1 cellular context compared by ENCODE assay signal in the genomic region with DNA sequence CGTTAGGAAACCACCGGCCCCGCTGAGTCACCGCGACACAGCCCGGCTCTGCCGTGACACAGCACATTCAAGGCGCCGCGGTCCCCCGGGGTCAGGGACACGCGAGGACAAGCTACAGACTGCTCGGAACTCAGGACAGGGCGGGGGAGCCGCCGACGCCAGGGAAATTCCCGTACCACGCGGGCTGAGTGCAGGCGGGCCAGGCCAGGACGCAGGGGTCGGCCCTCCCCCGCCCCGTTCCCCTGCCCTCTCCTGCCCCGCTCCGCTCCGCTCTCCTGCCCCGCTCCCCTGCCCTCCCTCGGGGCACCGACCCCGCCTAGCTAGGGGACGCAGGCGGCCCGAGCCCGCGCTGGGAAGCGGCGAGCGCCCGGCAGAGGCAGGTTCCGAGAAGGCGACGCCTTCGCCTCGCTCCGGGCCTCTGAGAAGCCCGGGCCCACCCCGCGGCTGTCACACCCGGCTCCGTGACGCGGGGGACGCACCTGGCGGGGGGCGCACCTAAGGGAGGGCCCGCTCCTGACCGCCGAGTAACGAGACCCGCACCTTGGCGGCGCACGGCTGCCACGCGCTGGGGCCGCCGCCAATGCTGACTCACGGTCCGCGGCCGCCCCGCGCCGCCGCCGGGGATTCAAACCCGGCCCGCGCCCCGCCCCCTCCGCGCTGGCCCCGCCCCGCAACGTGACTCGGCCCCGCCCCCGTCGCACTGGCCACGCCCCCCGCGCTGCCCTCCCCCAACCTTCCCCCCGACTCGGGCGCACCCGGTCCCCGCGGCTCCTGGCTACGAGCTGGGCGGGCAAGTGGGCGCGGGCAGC.
TF ChIP-seq lines count a peak whose summit lies in the region.

No MANE protein-coding gene starts in this region.

TF ChIP-seq in K562, 482 proteins besides CTCF, POLR2A, EP300 and RAD21 (continued from another document and continues in another):
- TF ChIP-seq MXD1 (CRISPR knock-in tag; IDR thresholded peaks at IDR 0.05; ENCODE audit: borderline replicate concordance, poor library complexity, severe bottlenecking) (no peak), ZFPM2 (CRISPR knock-in tag; IDR thresholded peaks at IDR 0.05) (no peak), CEBPZ (IDR thresholded peaks at IDR 0.05; ENCODE audit: borderline replicate concordance, low read depth, low read length) (no peak), NFIX (CRISPR knock-in tag; IDR thresholded peaks at IDR 0.05; ENCODE audit: low read depth) (no peak), MCM2 (IDR thresholded peaks at IDR 0.05; ENCODE audit: low read depth) (no peak), PHF21A (IDR thresholded peaks at IDR 0.05; ENCODE audit: borderline replicate concordance, low read depth) (no peak), RBM15 (IDR thresholded peaks at IDR 0.05; ENCODE audit: insufficient read depth, low read length) (no peak), HMG20A (CRISPR knock-in tag; conservative IDR thresholded peaks at IDR 0.05) (no peak), ZKSCAN8 (CRISPR knock-in tag; IDR thresholded peaks at IDR 0.05) (no peak), ZNF224 (CRISPR knock-in tag; IDR thresholded peaks at IDR 0.05) (0 out of 2 replicates have a peak, but pooled peaks have one; percentile 57), PTRF (tag; IDR thresholded peaks at IDR 0.05) (no peak), CTBP1 (IDR thresholded peaks at IDR 0.05; ENCODE audit: borderline replicate concordance) (peak; percentile 50), ARID2 (IDR thresholded peaks at IDR 0.05) (no peak), ZNF785 (CRISPR knock-in tag; IDR thresholded peaks at IDR 0.05) (no peak), JUN (IDR thresholded peaks at IDR 0.05; ENCODE audit: borderline replicate concordance, low read depth, low read length) (peak; percentile 77; the same call in 1 of the 2 replicates), JUN (CRISPR knock-in tag; IDR thresholded peaks at IDR 0.05; ENCODE audit: borderline replicate concordance) (no peak), ZNF282 (CRISPR knock-in tag; IDR thresholded peaks at IDR 0.05) (0 out of 2 replicates have a peak, but pooled peaks have one; percentile 62), NR3C1 (CRISPR knock-in tag; IDR thresholded peaks at IDR 0.05) (peak; percentile 81; the same call in 1 of the 2 replicates), KDM2B (CRISPR knock-in tag; IDR thresholded peaks at IDR 0.05) (no peak), BRCA1 (IDR thresholded peaks at IDR 0.05) (no peak), BRCA1 (CRISPR knock-in tag; IDR thresholded peaks at IDR 0.05) (0 out of 2 replicates have a peak, but pooled peaks have one; percentile 0), FOXP4 (CRISPR knock-in tag; IDR thresholded peaks at IDR 0.05; ENCODE audit: borderline replicate concordance) (no peak), BCOR (IDR thresholded peaks at IDR 0.05) (peak; percentile 51), NRF1 (conservative IDR thresholded peaks at IDR 0.05 in 1 of 2, IDR thresholded peaks at IDR 0.05 in 1 of 2) (peak; percentile 43 to 58), SMARCB1 (IDR thresholded peaks at IDR 0.05; ENCODE audit: insufficient read length, low read depth) (no peak), ZNF764 (CRISPR knock-in tag; IDR thresholded peaks at IDR 0.05; ENCODE audit: low read depth) (no peak), HDGF (IDR thresholded peaks at IDR 0.05) (no peak), ILF3 (IDR thresholded peaks at IDR 0.05; ENCODE audit: borderline replicate concordance) (no peak), ZBTB8A (IDR thresholded peaks at IDR 0.05; ENCODE audit: partially characterized antibody) (no peak), ZNF589 (CRISPR knock-in tag; IDR thresholded peaks at IDR 0.05; ENCODE audit: low read depth) (no peak), HLTF (IDR thresholded peaks at IDR 0.05) (no peak), RFX1 (IDR thresholded peaks at IDR 0.05) (no peak), SP1 (CRISPR knock-in tag; IDR thresholded peaks at IDR 0.05) (peak; percentile 73; the same call in 1 of the 2 replicates), PPARD (CRISPR knock-in tag; IDR thresholded peaks at IDR 0.05) (no peak), POLR2H (tag; IDR thresholded peaks at IDR 0.05; ENCODE audit: low read depth) (no peak), CBFB (CRISPR knock-in tag; IDR thresholded peaks at IDR 0.05) (no peak), ZNF280B (CRISPR knock-in tag; IDR thresholded peaks at IDR 0.05) (no peak), ZMIZ1 (IDR thresholded peaks at IDR 0.05; ENCODE audit: low read depth in 2 of 2, low read length in 2 of 2) (0 out of 4 replicates have a peak, but pooled peaks of 1 of the 2 experiments have one; percentile 32), FIP1L1 (IDR thresholded peaks at IDR 0.05; ENCODE audit: low read depth, low read length, poor library complexity, severe bottlenecking) (peak; percentile 85), MTA3 (IDR thresholded peaks at IDR 0.05; ENCODE audit: borderline replicate concordance) (peak; percentile 88), L3MBTL2 (IDR thresholded peaks at IDR 0.05) (peak; percentile 96), BHLHE40 (IDR thresholded peaks at IDR 0.05; ENCODE audit: low read length) (peak; percentile 64), KAT7 (CRISPR knock-in tag; IDR thresholded peaks at IDR 0.05; ENCODE audit: borderline replicate concordance) (peak; percentile 67; the same call in 1 of the 2 replicates), CHD4 (IDR thresholded peaks at IDR 0.05; ENCODE audit: insufficient read depth, insufficient replicate concordance, low read depth, low read length, poor library complexity, severe bottlenecking) (no peak)
- TF ChIP-seq, protein P1, sequence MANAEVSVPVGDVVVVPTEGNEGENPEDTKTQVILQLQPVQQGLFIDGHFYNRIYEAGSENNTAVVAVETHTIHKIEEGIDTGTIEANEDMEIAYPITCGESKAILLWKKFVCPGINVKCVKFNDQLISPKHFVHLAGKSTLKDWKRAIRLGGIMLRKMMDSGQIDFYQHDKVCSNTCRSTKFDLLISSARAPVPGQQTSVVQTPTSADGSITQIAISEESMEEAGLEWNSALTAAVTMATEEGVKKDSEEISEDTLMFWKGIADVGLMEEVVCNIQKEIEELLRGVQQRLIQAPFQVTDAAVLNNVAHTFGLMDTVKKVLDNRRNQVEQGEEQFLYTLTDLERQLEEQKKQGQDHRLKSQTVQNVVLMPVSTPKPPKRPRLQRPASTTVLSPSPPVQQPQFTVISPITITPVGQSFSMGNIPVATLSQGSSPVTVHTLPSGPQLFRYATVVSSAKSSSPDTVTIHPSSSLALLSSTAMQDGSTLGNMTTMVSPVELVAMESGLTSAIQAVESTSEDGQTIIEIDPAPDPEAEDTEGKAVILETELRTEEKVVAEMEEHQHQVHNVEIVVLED (CRISPR knock-in tag; IDR thresholded peaks at IDR 0.05), result no peak
- TF ChIP-seq, protein P2, sequence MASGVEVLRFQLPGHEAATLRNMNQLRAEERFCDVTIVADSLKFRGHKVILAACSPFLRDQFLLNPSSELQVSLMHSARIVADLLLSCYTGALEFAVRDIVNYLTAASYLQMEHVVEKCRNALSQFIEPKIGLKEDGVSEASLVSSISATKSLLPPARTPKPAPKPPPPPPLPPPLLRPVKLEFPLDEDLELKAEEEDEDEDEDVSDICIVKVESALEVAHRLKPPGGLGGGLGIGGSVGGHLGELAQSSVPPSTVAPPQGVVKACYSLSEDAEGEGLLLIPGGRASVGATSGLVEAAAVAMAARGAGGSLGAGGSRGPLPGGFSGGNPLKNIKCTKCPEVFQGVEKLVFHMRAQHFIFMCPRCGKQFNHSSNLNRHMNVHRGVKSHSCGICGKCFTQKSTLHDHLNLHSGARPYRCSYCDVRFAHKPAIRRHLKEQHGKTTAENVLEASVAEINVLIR (CRISPR knock-in tag; IDR thresholded peaks at IDR 0.05), result no peak
- TF ChIP-seq, protein P3, sequence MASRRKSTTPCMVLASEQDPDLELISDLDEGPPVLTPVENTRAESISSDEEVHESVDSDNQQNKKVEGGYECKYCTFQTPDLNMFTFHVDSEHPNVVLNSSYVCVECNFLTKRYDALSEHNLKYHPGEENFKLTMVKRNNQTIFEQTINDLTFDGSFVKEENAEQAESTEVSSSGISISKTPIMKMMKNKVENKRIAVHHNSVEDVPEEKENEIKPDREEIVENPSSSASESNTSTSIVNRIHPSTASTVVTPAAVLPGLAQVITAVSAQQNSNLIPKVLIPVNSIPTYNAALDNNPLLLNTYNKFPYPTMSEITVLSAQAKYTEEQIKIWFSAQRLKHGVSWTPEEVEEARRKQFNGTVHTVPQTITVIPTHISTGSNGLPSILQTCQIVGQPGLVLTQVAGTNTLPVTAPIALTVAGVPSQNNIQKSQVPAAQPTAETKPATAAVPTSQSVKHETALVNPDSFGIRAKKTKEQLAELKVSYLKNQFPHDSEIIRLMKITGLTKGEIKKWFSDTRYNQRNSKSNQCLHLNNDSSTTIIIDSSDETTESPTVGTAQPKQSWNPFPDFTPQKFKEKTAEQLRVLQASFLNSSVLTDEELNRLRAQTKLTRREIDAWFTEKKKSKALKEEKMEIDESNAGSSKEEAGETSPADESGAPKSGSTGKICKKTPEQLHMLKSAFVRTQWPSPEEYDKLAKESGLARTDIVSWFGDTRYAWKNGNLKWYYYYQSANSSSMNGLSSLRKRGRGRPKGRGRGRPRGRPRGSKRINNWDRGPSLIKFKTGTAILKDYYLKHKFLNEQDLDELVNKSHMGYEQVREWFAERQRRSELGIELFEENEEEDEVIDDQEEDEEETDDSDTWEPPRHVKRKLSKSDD (conservative IDR thresholded peaks at IDR 0.05; ENCODE audit: low read length), result no peak
